In the genomic region with DNA sequence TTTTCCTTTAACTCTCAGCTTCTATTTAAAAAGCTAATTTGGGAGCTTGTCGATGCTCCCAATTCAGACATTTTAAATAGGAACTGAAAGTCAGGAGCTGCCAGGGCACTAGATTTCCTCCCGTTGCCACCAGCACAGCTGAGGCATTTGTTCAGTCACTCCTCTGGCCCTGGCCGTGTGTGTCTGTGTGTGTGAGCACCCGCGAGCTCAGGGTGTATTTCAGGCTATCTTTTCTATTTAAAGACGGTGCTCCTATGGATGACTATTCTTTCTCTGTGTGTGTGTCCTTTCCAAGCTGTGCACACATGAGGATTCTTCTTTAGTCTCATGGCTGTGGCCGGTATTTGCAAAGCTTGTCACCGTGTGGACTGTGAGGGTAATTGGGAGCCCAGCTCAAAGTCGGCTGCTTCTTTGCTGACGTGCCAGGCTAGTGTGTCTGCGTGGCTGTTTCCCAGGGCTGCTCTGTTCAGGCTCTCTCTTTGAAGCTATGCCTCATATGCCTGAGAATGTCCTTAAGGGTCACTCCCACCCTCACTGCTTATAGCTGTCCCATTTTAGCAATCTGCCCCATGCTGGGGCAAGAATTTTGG, we compare ENCODE assay signal across 1 cellular context.
TF ChIP-seq lines count a peak whose summit lies in the region.

No MANE protein-coding gene starts in this region.

TF ChIP-seq in H1, 55 proteins besides CTCF, POLR2A, EP300 and RAD21:
- no peak for TF ChIP-seq CREB1 (IDR thresholded peaks at IDR 0.05)
- TF ChIP-seq CEBPB (IDR thresholded peaks at IDR 0.05; ENCODE audit: low read depth, low read length) = no peak
- TF ChIP-seq ASH2L (IDR thresholded peaks at IDR 0.05; ENCODE audit: low read length) = no peak
- TF ChIP-seq, protein P1, sequence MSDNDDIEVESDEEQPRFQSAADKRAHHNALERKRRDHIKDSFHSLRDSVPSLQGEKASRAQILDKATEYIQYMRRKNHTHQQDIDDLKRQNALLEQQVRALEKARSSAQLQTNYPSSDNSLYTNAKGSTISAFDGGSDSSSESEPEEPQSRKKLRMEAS (IDR thresholded peaks at IDR 0.05) = no peak
- no peak for TF ChIP-seq ZNF274 (IDR thresholded peaks at IDR 0.05; ENCODE audit: borderline replicate concordance, extremely low read depth, low read length)
- TF ChIP-seq SRF (IDR thresholded peaks at IDR 0.05; ENCODE audit: low read depth, low read length) = no peak
- TF ChIP-seq PHF8 (conservative IDR thresholded peaks at IDR 0.05; ENCODE audit: low read depth, low read length) = no peak
